Comparison of ENCODE assay signal across 8 cellular contexts in genomic region chr1:203271018-203271743, GRCh38. TPM values are rescaled to one million over a fixed set of nuclear protein-coding genes. Genes with fewer than 3 reads are reported as not detected.
DNase-seq lines count a peak whose midpoint lies in the region; ATAC-seq, FAIRE-seq and TF ChIP-seq lines count a peak whose summit lies in the region.

No MANE protein-coding gene starts in this region.

- peaks cover 0 to 12% of the 10 kb centered on the region in 2 donors for H3K4me1 ChIP-seq in kidney (ENCODE audit: control insufficient read depth in 1 of 2, insufficient read depth in 1 of 2, low read depth in 1 of 2, low read length in 2 of 2)

- no peak for ATAC-seq in HG03108 (IDR thresholded peaks at IDR 0.05; ENCODE audit: unreplicated experiment)
- no peak for ATAC-seq in omental fat pad (ENCODE audit: low FRiP score)

- FAIRE-seq in kidney (lab: Jason Lieb, UNC) = no peak

- H3K9ac ChIP-seq in kidney (ENCODE audit: low read length in 2 of 2) = no peak overlapping the region

- no peaks in the 10 kb centered on the region for H3K9me3 ChIP-seq in kidney (ENCODE audit: control insufficient read depth in 1 of 2, low read length in 2 of 2)

- H3K27ac ChIP-seq in kidney (ENCODE audit: low read depth in 2 of 2, low read length in 2 of 2) = no peak overlapping the region

- TF ChIP-seq CTCF in kidney (IDR thresholded peaks at IDR 0.05; ENCODE audit: borderline replicate concordance, extremely low read depth, insufficient read depth) = peak; percentile 10
- no peak for TF ChIP-seq CTCF in omental fat pad (IDR thresholded peaks at IDR 0.05)

- H3K4me3 ChIP-seq in kidney (ENCODE audit: low read length in 2 of 2) = no peak overlapping the region

- intact Hi-C loops in kidney (cut with DNase I) = loop anchor here (5.0 to 10.0 kb wide), 2 partner anchors 61 to 224 kb away; partner anchors contain the start of gene OPTC

- no peaks in the 10 kb centered on the region for H3K36me3 ChIP-seq in kidney (ENCODE audit: control insufficient read depth in 1 of 2, insufficient read depth in 2 of 2, low read length in 2 of 2)

- peak; percentile 66 for DNase-seq in Daoy (ENCODE audit: low read depth)
- DNase-seq in HPDE6-E6E7 (ENCODE audit: extremely low spot score) = peak; percentile 49
- peak; percentile 53 for DNase-seq in SKM-1 treated with dmso at 0.1 percent for 144 hours (lab: John Stamatoyannopoulos, UW; ENCODE audit: unreplicated experiment)
- DNase-seq in amygdala (lab: John Stamatoyannopoulos, UW) = peak in 37 of 56 donors; percentile 22 to 79 (median 48)
- no peak for DNase-seq in kidney
- DNase-seq in stimulated activated CD4-positive, alpha-beta T cell treated with anti-CD3 and anti-CD28 coated beads, TNF-alpha, amount 100 ng/mL, for 4 hours (ENCODE audit: low read depth in 3 of 3) = peak in 2 of 3 experiments; percentile 48 to 56
- DNase-seq in omental fat pad (ENCODE audit: low spot score) = no peak

RNA-seq across cellular contexts. Expression of gene BTG2, which starts 34.1 kb away (rescaled TPM):
- 2.2 and 2.6 TPM in 2 replicates for total RNA-seq in Daoy (2014; rRNA removed; shearing (Covaris generic))
- total RNA-seq in kidney = 59.9 TPM
- polyA plus RNA-seq in kidney (ENCODE audit: insufficient read depth, low read depth, low replicate concordance) = 156 TPM
- 100 to 1,000 TPM in 3 of 4 donors, 10 to 100 TPM in 1; 76.3 to 654 (median 238) TPM for total RNA-seq in omental fat pad

RNA-seq across cellular contexts. Expression of gene CHIT1, which starts 41.7 kb away (rescaled TPM):
- not detected in 2 replicates for total RNA-seq in Daoy (2014; rRNA removed; shearing (Covaris generic))
- total RNA-seq in kidney (1.1 TPM), omental fat pad (10 to 100 TPM in 1 of 4 donors, 1 to 10 TPM in 2, under 1 TPM in 1; 0.19 to 17.7 (median 2.3) TPM)
- not detected for polyA plus RNA-seq in kidney (ENCODE audit: insufficient read depth, low read depth, low replicate concordance)

Comparison
In these comparisons a context has a peak if more than half of its experiments do, and no peak if none do; other contexts are left out.
1. DNase-seq: peak in Daoy (single experiment), HPDE6-E6E7 (single experiment), SKM-1 treated with dmso at 0.1 percent for 144 hours (single experiment), amygdala (37 of 56) and stimulated activated CD4-positive, alpha-beta T cell treated with anti-CD3 and anti-CD28 coated beads, TNF-alpha, amount 100 ng/mL, for 4 hours (2 of 3); none in kidney (single experiment) and omental fat pad (single experiment).
2. RNA of gene BTG2, which starts 34.1 kb away (total RNA-seq): 76.3 to 654 TPM in omental fat pad and 59.9 TPM in kidney (single experiment); 2.2 to 2.6 TPM in Daoy; every median in the first group is over 10 times any median in the second.